Comparison of ENCODE assay signal across 9 cellular contexts in the genomic region with DNA sequence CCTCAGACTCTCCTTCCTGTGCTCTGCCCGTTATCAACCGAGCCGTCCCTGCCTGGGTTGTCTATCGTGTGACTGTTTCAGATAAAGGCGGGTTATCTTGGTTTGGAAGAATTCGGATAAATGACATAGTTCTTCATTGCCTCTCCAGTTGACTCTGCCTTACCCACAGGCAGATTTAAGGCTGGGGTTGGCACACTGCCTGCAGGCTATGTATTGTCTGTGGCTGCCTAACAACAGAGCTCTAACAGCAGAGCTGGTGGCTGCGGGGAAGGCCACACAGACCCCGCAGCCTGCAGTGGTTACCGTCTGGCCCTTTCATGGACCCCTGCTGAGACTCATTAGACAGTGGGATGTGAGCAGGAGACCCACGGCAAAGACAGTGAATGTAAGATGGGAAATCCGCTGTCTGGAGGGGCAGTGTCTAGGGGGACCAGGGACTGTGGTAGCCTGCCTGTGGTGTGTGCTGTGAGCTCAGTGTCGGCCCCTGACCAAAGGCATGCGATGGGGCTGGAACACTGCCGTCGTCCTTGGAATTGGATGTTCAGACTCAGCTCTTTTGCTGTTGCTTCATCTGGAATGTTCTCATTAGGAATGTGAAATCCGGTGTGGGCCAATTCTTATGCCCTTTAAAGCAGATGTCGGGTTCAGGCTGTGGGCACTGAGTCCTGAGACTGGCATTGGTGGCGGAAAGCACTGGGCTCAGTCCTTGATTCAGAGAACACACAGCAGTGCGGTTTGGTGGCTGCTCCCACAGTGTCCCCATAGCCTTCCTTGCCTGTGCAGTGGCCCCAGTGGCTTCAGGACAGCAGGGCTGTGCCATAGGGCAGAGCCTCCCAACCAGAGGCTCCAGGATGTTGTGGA. TPM values are rescaled to one million over a fixed set of nuclear protein-coding genes. Genes with fewer than 3 reads are reported as not detected.
DNase-seq lines count a peak whose midpoint lies in the region; ATAC-seq and TF ChIP-seq lines count a peak whose summit lies in the region.
"Had no signal": no experiment of that assay in that cellular context is flagged by ENCODE, and none has a peak within 500 bp of the region (broad histone marks: within the 10 kb centered on the region; RNA-seq: fewer than 3 reads in every experiment).

No MANE protein-coding gene starts in this region.

- ATAC-seq in activated CD8-positive, alpha-beta T cell treated with anti-CD3 and anti-CD28 coated beads, Interleukin-2, amount 10 ng/mL, durations not matched to agents 7 days and 5 days, result no peak
- ATAC-seq in activated CD8-positive, alpha-beta T cell treated with anti-CD3 and anti-CD28 coated beads for 36 hours, result no peak
- no peak for ATAC-seq in HG03342 (IDR thresholded peaks at IDR 0.05; ENCODE audit: unreplicated experiment)

- CTCF ChIA-PET in activated CD8-positive, alpha-beta T cell treated with anti-CD3 and anti-CD28 coated beads, Interleukin-2, amount 10 ng/mL, durations not matched to agents 7 days and 5 days (lab: Charles Lee), result no interaction called here
- CTCF ChIA-PET in activated CD8-positive, alpha-beta T cell treated with anti-CD3 and anti-CD28 coated beads for 36 hours (lab: Charles Lee), result no interaction called here

- no peak for DNase-seq in activated CD8-positive, alpha-beta T cell treated with anti-CD3 and anti-CD28 coated beads, Interleukin-2, amount 10 ng/mL, durations not matched to agents 7 days and 5 days
- no peak for DNase-seq in activated CD8-positive, alpha-beta T cell treated with anti-CD3 and anti-CD28 coated beads for 36 hours
- DNase-seq in chondrocyte (ENCODE audit: low spot score) (no peak), medulla oblongata (ENCODE audit: extremely low spot score) (peak; percentile 40), uterus (peak; percentile 69 to 82), AML-193 (lab: John Stamatoyannopoulos, UW) (no peak), islet precursor cell (no peak)

- POLR2A ChIA-PET in activated CD8-positive, alpha-beta T cell treated with anti-CD3 and anti-CD28 coated beads, Interleukin-2, amount 10 ng/mL, durations not matched to agents 7 days and 5 days (lab: Charles Lee), result no interaction called here
- POLR2A ChIA-PET in activated CD8-positive, alpha-beta T cell treated with anti-CD3 and anti-CD28 coated beads for 36 hours (lab: Charles Lee), result no interaction called here

- no peak overlapping the region for H3K4me3 ChIP-seq in uterus

- peak overlapping the region; percentile 57 for H3K27ac Mint-ChIP-seq in activated CD8-positive, alpha-beta T cell treated with anti-CD3 and anti-CD28 coated beads, Interleukin-2, amount 10 ng/mL, durations not matched to agents 7 days and 5 days
- no peak overlapping the region for H3K27ac Mint-ChIP-seq in activated CD8-positive, alpha-beta T cell treated with anti-CD3 and anti-CD28 coated beads for 36 hours
- H3K27ac Mint-ChIP-seq in chondrocyte (ENCODE audit: unreplicated experiment), result peak overlapping the region; percentile 99

- H3K27ac ChIP-seq in uterus, result peak overlapping the region; percentile 56 to 62

- no peaks in the 10 kb centered on the region for H3K9me3 Mint-ChIP-seq in activated CD8-positive, alpha-beta T cell treated with anti-CD3 and anti-CD28 coated beads, Interleukin-2, amount 10 ng/mL, durations not matched to agents 7 days and 5 days (ENCODE audit: insufficient read depth)
- peaks cover 3% of the 10 kb centered on the region for H3K9me3 Mint-ChIP-seq in activated CD8-positive, alpha-beta T cell treated with anti-CD3 and anti-CD28 coated beads for 36 hours
- H3K9me3 Mint-ChIP-seq in chondrocyte (ENCODE audit: low read depth), result peaks cover 3% of the 10 kb centered on the region

- H3K27me3 ChIP-seq in uterus, result no peaks in the 10 kb centered on the region

- peaks cover 3 to 14% of the 10 kb centered on the region in 2 donors for H3K4me1 ChIP-seq in uterus

- no peak for TF ChIP-seq POLR2A in uterus (IDR thresholded peaks at IDR 0.05)

- intact Hi-C loops in activated CD8-positive, alpha-beta T cell treated with anti-CD3 and anti-CD28 coated beads for 36 hours (cut with micrococcal nuclease), result no loop called here
- intact Hi-C loops in uterus (cut with DNase I; ENCODE audit: low total_unique reads), result no loop called here

- no peaks in the 10 kb centered on the region for H3K36me3 ChIP-seq in uterus

- H3K4me1 Mint-ChIP-seq in activated CD8-positive, alpha-beta T cell treated with anti-CD3 and anti-CD28 coated beads, Interleukin-2, amount 10 ng/mL, durations not matched to agents 7 days and 5 days (ENCODE audit: low read depth), result peaks cover 10% of the 10 kb centered on the region
- H3K4me1 Mint-ChIP-seq in activated CD8-positive, alpha-beta T cell treated with anti-CD3 and anti-CD28 coated beads for 36 hours (ENCODE audit: low read depth), result peaks cover 39% of the 10 kb centered on the region
- peaks cover 97% of the 10 kb centered on the region for H3K4me1 Mint-ChIP-seq in chondrocyte (ENCODE audit: low read depth)

- H3K36me3 Mint-ChIP-seq in activated CD8-positive, alpha-beta T cell treated with anti-CD3 and anti-CD28 coated beads, Interleukin-2, amount 10 ng/mL, durations not matched to agents 7 days and 5 days (ENCODE audit: low read depth), result no peaks in the 10 kb centered on the region
- peaks cover under 1% of the 10 kb centered on the region for H3K36me3 Mint-ChIP-seq in activated CD8-positive, alpha-beta T cell treated with anti-CD3 and anti-CD28 coated beads for 36 hours (ENCODE audit: low read depth)
- peaks cover 3% of the 10 kb centered on the region for H3K36me3 Mint-ChIP-seq in chondrocyte (ENCODE audit: low read depth)
- H3K36me3 Mint-ChIP-seq: CD4-positive, CD25-positive, alpha-beta regulatory T cell had no signal

- H3K4me3 Mint-ChIP-seq in activated CD8-positive, alpha-beta T cell treated with anti-CD3 and anti-CD28 coated beads, Interleukin-2, amount 10 ng/mL, durations not matched to agents 7 days and 5 days, result no peak overlapping the region
- no peak overlapping the region for H3K4me3 Mint-ChIP-seq in activated CD8-positive, alpha-beta T cell treated with anti-CD3 and anti-CD28 coated beads for 36 hours
- H3K4me3 Mint-ChIP-seq in chondrocyte (ENCODE audit: unreplicated experiment), result peak overlapping the region; percentile 61

- TF ChIP-seq CTCF in activated CD8-positive, alpha-beta T cell treated with anti-CD3 and anti-CD28 coated beads for 36 hours (IDR thresholded peaks at IDR 0.05), result no peak
- TF ChIP-seq CTCF in chondrocyte (IDR thresholded peaks at IDR 0.05) (peak; percentile 15), uterus (IDR thresholded peaks at IDR 0.05) (no peak)

- peaks cover 2% of the 10 kb centered on the region for H3K27me3 Mint-ChIP-seq in activated CD8-positive, alpha-beta T cell treated with anti-CD3 and anti-CD28 coated beads, Interleukin-2, amount 10 ng/mL, durations not matched to agents 7 days and 5 days (ENCODE audit: low read depth)
- H3K27me3 Mint-ChIP-seq in activated CD8-positive, alpha-beta T cell treated with anti-CD3 and anti-CD28 coated beads for 36 hours, result no peaks in the 10 kb centered on the region
- no peaks in the 10 kb centered on the region for H3K27me3 Mint-ChIP-seq in chondrocyte (ENCODE audit: low read depth)

- H3K9me3 ChIP-seq in uterus, result no peaks in the 10 kb centered on the region

RNA-seq across cellular contexts. Expression of gene SH3RF3, which starts 44.5 kb away (rescaled TPM):
- total RNA-seq in activated CD8-positive, alpha-beta T cell treated with anti-CD3 and anti-CD28 coated beads, Interleukin-2, amount 10 ng/mL, durations not matched to agents 7 days and 5 days, result under 1 TPM in 1 of 2 experiments, not detected in 1; 0.10 TPM
- total RNA-seq in activated CD8-positive, alpha-beta T cell treated with anti-CD3 and anti-CD28 coated beads for 36 hours, result 1 to 10 TPM; 1.9 to 2.3 TPM
- total RNA-seq in chondrocyte (58.8 to 66.2 TPM (median 59.5 TPM) in 3 replicates), uterus (10 to 100 TPM in 1 of 4 donors, 1 to 10 TPM in 2, not detected in 1; 5.1 to 10.2 (median 8.7) TPM)

Comparison
In these comparisons a context has a peak if more than half of its experiments do, and no peak if none do; other contexts are left out.
1. DNase-seq: peak in medulla oblongata (single experiment) and uterus (2 of 2); none in activated CD8-positive, alpha-beta T cell treated with anti-CD3 and anti-CD28 coated beads, Interleukin-2, amount 10 ng/mL, durations not matched to agents 7 days and 5 days (single experiment), activated CD8-positive, alpha-beta T cell treated with anti-CD3 and anti-CD28 coated beads for 36 hours (single experiment), chondrocyte (single experiment), AML-193 (0 of 2) and islet precursor cell (single experiment).